24 cellular contexts compared by ENCODE assay signal in the genomic region with DNA sequence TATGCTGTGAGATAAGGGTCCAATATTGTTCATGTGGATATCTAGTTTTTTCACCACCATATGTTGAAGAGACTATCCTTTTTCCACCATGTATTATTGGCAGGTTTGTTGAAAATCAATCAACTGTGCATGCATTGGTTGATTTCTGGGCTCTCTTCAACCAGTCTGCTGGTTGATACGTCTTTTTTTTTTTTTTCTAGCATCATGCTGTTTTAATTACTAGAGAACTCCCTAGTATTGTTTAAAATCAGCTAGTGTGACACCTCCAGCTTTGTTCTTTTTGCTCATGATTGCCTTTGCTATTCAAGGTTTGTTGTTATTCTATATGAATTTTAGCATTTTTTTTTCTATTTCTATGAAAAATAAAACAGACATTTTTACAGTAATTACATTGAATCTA.
"Had no signal": no experiment of that assay in that cellular context is flagged by ENCODE, and none has a peak within 500 bp of the region (broad histone marks: within the 10 kb centered on the region; RNA-seq: fewer than 3 reads in every experiment).

No MANE protein-coding gene starts in this region.

- ATAC-seq: activated CD8-positive, alpha-beta T cell treated with anti-CD3 and anti-CD28 coated beads for 36 hours; activated T-cell treated with anti-CD3 and anti-CD28 coated beads, Interleukin-2, amount 50 U/mL, for 4 hours; activated T-helper 17 cell treated with anti-CD3 and anti-CD28 coated beads, Interleukin-2, amount 50 U/mL, for 72 hours; body of pancreas; gastroesophageal sphincter; heart right ventricle had no signal

- DNase-seq: activated CD4-positive, alpha-beta T cell treated with anti-CD3 and anti-CD28 coated beads for 1 hour; activated CD4-positive, alpha-beta T cell treated with anti-CD3 and anti-CD28 coated beads for 4 hours; activated CD4-positive, alpha-beta T cell treated with anti-CD3 and anti-CD28 coated beads, Interleukin-2, amount 10 ng/mL, durations not matched to agents 7 days and 5 days; activated CD4-positive, alpha-beta T cell treated with anti-CD3 and anti-CD28 coated beads, Interleukin-2, amount 50 U/mL, for 4 hours; activated CD4-positive, CD25-positive, alpha-beta regulatory T cell; activated CD8-positive, alpha-beta memory T cell treated with anti-CD3 and anti-CD28 coated beads for 24 hours; activated CD8-positive, alpha-beta T cell treated with anti-CD3 and anti-CD28 coated beads for 36 hours; activated effector memory CD4-positive, alpha-beta T cell treated with Interleukin-2 at 50 U/mL for 16 hours; activated gamma-delta T cell treated with Interleukin-2 at 50 U/mL for 16 hours; activated naive CD4-positive, alpha-beta T cell treated with anti-CD3 and anti-CD28 coated beads, Interleukin-2, amount 50 U/mL, for 16 hours; activated naive CD4-positive, alpha-beta T cell treated with Interleukin-2 at 50 U/mL for 16 hours; activated T-cell treated with anti-CD3 and anti-CD28 coated beads, Interleukin-2, amount 50 U/mL, for 4 hours; amygdala; aorta; body of pancreas; caudate nucleus; cortex of kidney; effector CD8-positive, alpha-beta T cell; esophagus squamous epithelium; foreskin melanocyte; heart right ventricle; T-helper 2 cell had no signal
